In genomic region chr1:223831755-223832636, GRCh38 we compare ENCODE assay signal across 8 cellular contexts. TPM values are rescaled to one million over a fixed set of nuclear protein-coding genes. Genes with fewer than 3 reads are reported as not detected.
DNase-seq lines count a peak whose midpoint lies in the region; ATAC-seq, FAIRE-seq and TF ChIP-seq lines count a peak whose summit lies in the region.

No MANE protein-coding gene starts in this region.

- DNase-seq in GM04504 (ENCODE audit: low read depth) (peak; percentile 17), LoVo (ENCODE audit: low spot score) (peak; percentile 41), GM12878 (ENCODE audit: low read depth, low spot score) (no peak), lower lobe of right lung (no peak), NK-92 (lab: John Stamatoyannopoulos, UW; ENCODE audit: unreplicated experiment) (no peak), ovary (no peak), caudate nucleus (lab: John Stamatoyannopoulos, UW) (no peak)

- TF ChIP-seq CTCF in GM12878 (IDR thresholded peaks at IDR 0.05 in 2 of 3, conservative IDR thresholded peaks at IDR 0.05 in 1 of 3; ENCODE audit: control insufficient read depth in 2 of 3, extremely low read depth in 1 of 3, insufficient read depth in 1 of 3, low read depth in 3 of 3, low read length in 3 of 3) (no peak), lower lobe of right lung (IDR thresholded peaks at IDR 0.05) (no peak), ovary (IDR thresholded peaks at IDR 0.05) (no peak)

- no peak for FAIRE-seq in GM12878 (lab: Jason Lieb, UNC)

- ATAC-seq in GM12878 (peak; percentile 66), lower lobe of right lung (peak; percentile 47 to 73), GM21576 (IDR thresholded peaks at IDR 0.05; ENCODE audit: unreplicated experiment) (no peak)

- H3K79me2 ChIP-seq in GM12878 (ENCODE audit: control insufficient read depth, insufficient read depth, low read length), result no peaks in the 10 kb centered on the region

- H3K9me3 ChIP-seq in GM12878 (replicated peaks; ENCODE audit: control insufficient read depth, insufficient read depth, low read length), result no peaks in the 10 kb centered on the region
- no peaks in the 10 kb centered on the region for H3K9me3 ChIP-seq in lower lobe of right lung
- no peaks in the 10 kb centered on the region for H3K9me3 ChIP-seq in ovary

- TF ChIP-seq POLR2A in GM12878 (IDR thresholded peaks at IDR 0.05; ENCODE audit: low read depth, low read length) (no peak), ovary (IDR thresholded peaks at IDR 0.05) (no peak)

- H4K20me1 ChIP-seq in GM12878 (ENCODE audit: control insufficient read depth, insufficient read depth), result peaks cover 5% of the 10 kb centered on the region; the same call in 1 of the 2 replicates

- BruUV-seq in GM12878 (replicated peaks; lab: Mats Ljungman, UMichigan), result no TSS peak

- no peak overlapping the region for H2AFZ ChIP-seq in GM12878 (ENCODE audit: control insufficient read depth, low read depth, low read length)

- H3K4me2 ChIP-seq in GM12878 (ENCODE audit: control insufficient read depth, insufficient read depth), result peak overlapping the region; percentile 41; the same call in 1 of the 2 replicates

- POLR2A ChIA-PET in GM12878 (lab: Charles Lee), result no interaction called here

- RAD21 ChIA-PET in GM12878 (lab: Charles Lee; ENCODE audit: unreplicated experiment), result interaction anchor here (0.7 kb wide), 1 partner anchor 681 kb away, joined by 3 read pairs; no protein-coding TSS in a partner anchor

- H3K27ac ChIP-seq in GM12878 (ENCODE audit: control insufficient read depth, insufficient read depth) (no peak overlapping the region), lower lobe of right lung (peak overlapping the region; percentile 64), ovary (no peak overlapping the region), caudate nucleus (ENCODE audit: low read depth, low read length) (no peak overlapping the region)

- no peak for TF ChIP-seq EP300 in GM12878 (IDR thresholded peaks at IDR 0.05; ENCODE audit: borderline replicate concordance in 1 of 2, control insufficient read depth in 1 of 2, low read depth in 2 of 2, low read length in 2 of 2)
- no peak for TF ChIP-seq EP300 in ovary (IDR thresholded peaks at IDR 0.05)

- H3K36me3 ChIP-seq in GM12878 (ENCODE audit: control insufficient read depth in 2 of 2, insufficient read depth in 2 of 2, low read length in 1 of 2) (no peaks in the 10 kb centered on the region), lower lobe of right lung (no peaks in the 10 kb centered on the region), ovary (no peaks in the 10 kb centered on the region)

- WGBS in GM12878 (ENCODE audit: insufficient coverage, insufficient replicate concordance, low lambda C conversion rate, missing lambda C conversion rate), result 18% methylated on average over 3 of the region's 3 CpGs
- WGBS in ovary, 3 donors, result 41 to 55% (median 43%) methylated on average over 3 of the region's 3 CpGs

- no peaks in the 10 kb centered on the region for H3K27me3 ChIP-seq in GM12878 (replicated peaks in 1 of 2; ENCODE audit: control insufficient read depth in 2 of 2, insufficient read depth in 2 of 2, low read length in 1 of 2)
- H3K27me3 ChIP-seq in lower lobe of right lung (ENCODE audit: low read depth), result no peaks in the 10 kb centered on the region
- no peaks in the 10 kb centered on the region for H3K27me3 ChIP-seq in ovary

- SMC1A ChIA-PET in GM12878 (lab: Charles Lee; ENCODE audit: uncharacterized antibody, unreplicated experiment), result no interaction called here

- H3K4me1 ChIP-seq in GM12878 (ENCODE audit: control insufficient read depth, insufficient read depth, low read length) (peaks cover 4% of the 10 kb centered on the region; the same call in 1 of the 2 replicates), lower lobe of right lung (peaks cover 63% of the 10 kb centered on the region), ovary (ENCODE audit: insufficient read depth) (peaks cover 2% of the 10 kb centered on the region)

- in situ Hi-C loops in GM12878 (cut with MboI), result no loop called here

- no peak overlapping the region for H3K4me3 ChIP-seq in GM12878
- H3K4me3 ChIP-seq in lower lobe of right lung, result no peak overlapping the region
- no peak overlapping the region for H3K4me3 ChIP-seq in ovary

- no peak for TF ChIP-seq RAD21 in GM12878 (IDR thresholded peaks at IDR 0.05; ENCODE audit: insufficient read depth, low read depth, low read length)

- intact Hi-C loops in GM12878 (cut with micrococcal nuclease; ENCODE audit: unreplicated experiment), result loop anchor here (1.0 kb wide), 1 partner anchor 12 kb away; no protein-coding TSS in a partner anchor
- intact Hi-C loops in lower lobe of right lung (cut with DNase I), result no loop called here
- intact Hi-C loops in ovary (cut with DNase I), result no loop called here

- no peak overlapping the region for H3K9ac ChIP-seq in GM12878 (ENCODE audit: control insufficient read depth, insufficient read depth, low read length)

- CTCF ChIA-PET in GM12878 (lab: Yijun Ruan, JAX), result interaction anchor here (0.6 to 1.3 kb wide), 6 partner anchors 10 to 47 kb away, joined by 3 read pairs; no protein-coding TSS in a partner anchor

TF ChIP-seq in GM12878, 131 proteins besides CTCF, POLR2A, EP300 and RAD21 (continues in another document):
- TF ChIP-seq ZNF217 (IDR thresholded peaks at IDR 0.05), result no peak
- no peak for TF ChIP-seq PBX3 (IDR thresholded peaks at IDR 0.05; ENCODE audit: insufficient replicate concordance, low read depth, low read length)
- TF ChIP-seq NBN (IDR thresholded peaks at IDR 0.05), result no peak
- peak; percentile 78; the same call in 1 of the 2 replicates for TF ChIP-seq NFIC (IDR thresholded peaks at IDR 0.05; ENCODE audit: low read depth, low read length)
- no peak for TF ChIP-seq ESRRA (IDR thresholded peaks at IDR 0.05; ENCODE audit: low read length)
- peak; percentile 29; the same call in 1 of the 2 replicates for TF ChIP-seq ATF7 (IDR thresholded peaks at IDR 0.05; ENCODE audit: low read depth)
- no peak for TF ChIP-seq ZBED1 (IDR thresholded peaks at IDR 0.05; ENCODE audit: borderline replicate concordance)
- TF ChIP-seq JUNB (IDR thresholded peaks at IDR 0.05), result peak; percentile 71
- TF ChIP-seq RUNX3 (IDR thresholded peaks at IDR 0.05; ENCODE audit: low read length), result peak; percentile 24; the same call in 1 of the 2 replicates
- TF ChIP-seq FOS (IDR thresholded peaks at IDR 0.05; ENCODE audit: borderline replicate concordance, extremely low read depth, insufficient read length), result no peak
- TF ChIP-seq TCF7 (IDR thresholded peaks at IDR 0.05; ENCODE audit: borderline replicate concordance), result peak; percentile 46; the same call in 1 of the 2 replicates
- no peak for TF ChIP-seq ZSCAN29 (IDR thresholded peaks at IDR 0.05)
- no peak for TF ChIP-seq ASH2L (IDR thresholded peaks at IDR 0.05; ENCODE audit: borderline replicate concordance, low read depth)
- no peak for TF ChIP-seq IRF5 (IDR thresholded peaks at IDR 0.05; ENCODE audit: borderline replicate concordance)
- TF ChIP-seq PKNOX1 (IDR thresholded peaks at IDR 0.05), result peak; percentile 53

RNA-seq across cellular contexts. Expression of gene TP53BP2, which starts 13.8 kb away (rescaled TPM):
- total RNA-seq in GM12878 (2013; cell fraction: nucleolus; rRNA removed), result 16.4 and 29.6 TPM in 2 replicates
- total RNA-seq in GM12878 (2014; rRNA removed) (5.5 and 6.0 TPM in 2 replicates), GM12878 (2014; rRNA removed; fragmentation: Illumina TruSeq; extraction: Trizol) (6.9 and 7.2 TPM in 2 replicates), GM12878 (2021) (6.8 and 8.2 TPM in 2 replicates), lower lobe of right lung (59.1 TPM), ovary (10 to 100 TPM; 29.3 to 43.6 (median 39.3) TPM)
- polyA plus RNA-seq in GM12878 (2011; ENCODE audit: low read depth), result 3.1 TPM
- polyA plus RNA-seq in GM12878 (2011; rRNA removed) (13.4 and 13.7 TPM in 2 replicates), GM12878 (2014; fragmentation: Illumina TruSeq; extraction: Trizol) (6.8 and 7.4 TPM in 2 replicates), GM12878 (2014; fragmentation: Nextera tagmentation; extraction: Ambion mirVana) (1 to 10 TPM; 1.6 to 1.7 TPM), GM12878 (2014; rRNA removed) (5.4 and 5.7 TPM in 2 replicates), GM12878 (2016; fragmentation: Nextera tagmentation; extraction: Ambion mirVana) (1 to 10 TPM; 4.3 to 5.4 TPM), ovary (10 to 100 TPM; 12.4 to 26.9 TPM)
- polyA plus RNA-seq in GM12878 (2011; cell fraction: cytosol; rRNA removed), result 8.6 and 14.3 TPM in 2 replicates
- polyA plus RNA-seq in GM12878 (2011; cell fraction: nucleus; rRNA removed), result 11.6 and 14.4 TPM in 2 replicates
- 3.0 and 3.1 TPM in 2 replicates for polyA plus RNA-seq in GM12878 (2012)
- 26.8 and 39.1 TPM in 2 replicates for polyA minus RNA-seq in GM12878 (2011; rRNA and poly(A)+ RNA removed)
- polyA minus RNA-seq in GM12878 (2011; cell fraction: cytosol; rRNA and poly(A)+ RNA removed), result 5.4 and 9.1 TPM in 2 replicates
- polyA minus RNA-seq in GM12878 (2011; cell fraction: nucleus; rRNA and poly(A)+ RNA removed), result 18.9 and 38.5 TPM in 2 replicates

Comparison
In these comparisons a context has a peak if more than half of its experiments do, and no peak if none do; other contexts are left out.
1. DNase-seq: peak in GM04504 (single experiment) and LoVo (single experiment); none in GM12878 (single experiment), lower lobe of right lung (single experiment), NK-92 (single experiment), ovary (0 of 5) and caudate nucleus (0 of 61).